In the genomic region with DNA sequence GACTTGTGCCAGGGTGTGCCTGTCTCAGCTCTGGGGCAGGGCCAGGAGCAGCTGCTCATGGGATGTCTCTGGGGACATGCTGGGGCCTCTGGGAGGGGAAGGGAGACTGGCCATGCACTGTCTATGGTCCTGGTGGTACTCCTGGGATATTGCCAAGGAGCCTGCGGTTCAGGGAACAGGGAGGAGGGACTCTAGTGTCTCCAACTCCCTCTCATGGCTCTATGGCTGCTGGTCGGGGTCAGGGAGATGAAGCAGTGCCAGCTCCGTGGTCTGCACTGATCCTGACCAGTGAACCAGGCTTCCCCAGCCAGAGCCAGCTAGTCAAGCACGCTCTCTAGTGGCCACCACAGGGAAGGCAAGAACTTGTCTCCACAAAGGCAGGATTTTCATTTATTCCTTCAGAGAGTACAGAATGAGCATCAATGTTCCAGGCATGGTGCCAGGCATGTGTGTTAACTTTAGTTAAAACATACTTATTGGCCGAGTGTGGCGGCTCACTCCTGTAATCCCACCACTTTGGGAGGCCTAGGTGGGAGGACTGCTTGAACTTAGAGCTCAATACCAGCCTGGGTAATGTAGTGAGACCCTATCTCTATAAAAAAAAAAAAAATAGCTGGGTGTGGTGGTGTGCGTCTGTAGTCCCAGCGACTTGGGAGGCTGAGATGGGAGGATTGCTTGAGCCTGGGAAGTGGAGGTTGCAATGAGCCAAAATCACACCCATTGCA, we compare ENCODE assay signal across 8 cellular contexts. TPM values are rescaled to one million over a fixed set of nuclear protein-coding genes. Genes with fewer than 3 reads are reported as not detected.
DNase-seq lines count a peak whose midpoint lies in the region; ATAC-seq and TF ChIP-seq lines count a peak whose summit lies in the region.

No MANE protein-coding gene starts in this region.

- H3K27me3 ChIP-seq in PC-9 (ENCODE audit: insufficient read depth, low read depth) (no peaks in the 10 kb centered on the region), suprapubic skin (no peaks in the 10 kb centered on the region)

- peaks cover 0 to 11% (median 4%) of the 10 kb centered on the region in 5 donors for H3K27me3 Mint-ChIP-seq in naive thymus-derived CD8-positive, alpha-beta T cell

- H3K9me3 ChIP-seq in PC-9 (ENCODE audit: insufficient read depth, low read depth) (no peaks in the 10 kb centered on the region), suprapubic skin (no peaks in the 10 kb centered on the region)

- TF ChIP-seq POLR2A in suprapubic skin (IDR thresholded peaks at IDR 0.05): no peak

- H3K9me3 Mint-ChIP-seq in naive thymus-derived CD8-positive, alpha-beta T cell: no peaks in the 10 kb centered on the region

- H3K27ac ChIP-seq in PC-9 (no peak overlapping the region), suprapubic skin (no peak overlapping the region)

- WGBS in suprapubic skin: 11% methylated on average over 5 of the region's 8 CpGs

- TF ChIP-seq EP300 in suprapubic skin (IDR thresholded peaks at IDR 0.05): no peak

- H3K4me1 Mint-ChIP-seq in naive thymus-derived CD8-positive, alpha-beta T cell: peaks cover 0 to 4% (median 0%) of the 10 kb centered on the region in 4 donors

- no peaks in the 10 kb centered on the region for H3K36me3 Mint-ChIP-seq in naive thymus-derived CD8-positive, alpha-beta T cell

- H3K4me3 ChIP-seq in PC-9 (no peak overlapping the region), suprapubic skin (no peak overlapping the region)

- H2AFZ ChIP-seq in PC-9: no peak overlapping the region

- H3K4me2 ChIP-seq in PC-9: peak overlapping the region; percentile 26; the same call in 1 of the 2 replicates

- intact Hi-C loops in PC-9 (cut with micrococcal nuclease; ENCODE audit: unreplicated experiment): loop anchor here (1.0 to 2.0 kb wide), 4 partner anchors 48 to 150 kb away; no protein-coding TSS in a partner anchor

- H3F3A ChIP-seq in PC-9 (ENCODE audit: insufficient read depth, low read depth): peaks cover 4% of the 10 kb centered on the region; the same call in 1 of the 2 replicates

- BruUV-seq in PC-9 (replicated peaks; lab: Mats Ljungman, UMichigan): no TSS peak

- CTCF ChIA-PET in PC-9 (lab: Charles Lee): interaction anchor here (0.6 to 3.6 kb wide), 15 partner anchors 27 to 1613 kb away, joined by 3 to 30 read pairs (median 5); no protein-coding TSS in a partner anchor

- H3K9me2 ChIP-seq in PC-9 (ENCODE audit: insufficient read depth): no peaks in the 10 kb centered on the region

- no peaks in the 10 kb centered on the region for H3K79me2 ChIP-seq in PC-9 (ENCODE audit: low read depth)

- DNase-seq in DMS153 treated with DMSO at 0.1 percent for 48 hours (lab: John Stamatoyannopoulos, UW; ENCODE audit: unreplicated experiment) (peak; percentile 76), PC-9 (peak; percentile 61 to 77), activated T-cell treated with anti-CD3 and anti-CD28 coated beads for 48 hours (ENCODE audit: low read depth) (peak; percentile 51), suprapubic skin (ENCODE audit: low spot score in 2 of 2) (peak; percentile 95 to 96)
- peak in 9 of 10 donors; percentile 35 to 75 (median 56) for DNase-seq in naive thymus-derived CD8-positive, alpha-beta T cell

- ATAC-seq in esophagus mucosa: peak; percentile 84
- peak; percentile 78 to 89 for ATAC-seq in naive thymus-derived CD8-positive, alpha-beta T cell
- no peak for ATAC-seq in GM19328 (IDR thresholded peaks at IDR 0.05; ENCODE audit: unreplicated experiment)

- no peaks in the 10 kb centered on the region for H3K36me3 ChIP-seq in PC-9 (ENCODE audit: low read depth)
- H3K36me3 ChIP-seq in suprapubic skin: no peaks in the 10 kb centered on the region

- H4K20me1 ChIP-seq in PC-9 (ENCODE audit: insufficient read depth): no peaks in the 10 kb centered on the region

- H3K27ac Mint-ChIP-seq in naive thymus-derived CD8-positive, alpha-beta T cell: peak overlapping the region in 4 of 10 donors; percentile 16 to 62 (median 36)

- H3K4me1 ChIP-seq in PC-9 (replicated peaks; ENCODE audit: insufficient read depth) (peaks cover 23% of the 10 kb centered on the region), suprapubic skin (peaks cover 27% of the 10 kb centered on the region)

- POLR2A ChIA-PET in PC-9 (lab: Charles Lee; ENCODE audit: unreplicated experiment): interaction anchor here (0.7 kb wide), 1 partner anchor 18 kb away, joined by 6 read pairs; no protein-coding TSS in a partner anchor
- POLR2A ChIA-PET in naive thymus-derived CD8-positive, alpha-beta T cell (lab: Charles Lee): interaction anchor here (0.8 to 2.5 kb wide), 5 partner anchors 16 to 159 kb away, joined by 3 to 13 read pairs (median 3); partner anchors contain the start of gene FTH1

- no peak overlapping the region for H3K4me3 Mint-ChIP-seq in naive thymus-derived CD8-positive, alpha-beta T cell

- peak; percentile 91 for TF ChIP-seq CTCF in LNCAP (IDR thresholded peaks at IDR 0.05)
- peak; percentile 95 for TF ChIP-seq CTCF in PC-9 (conservative IDR thresholded peaks at IDR 0.05)
- TF ChIP-seq CTCF in suprapubic skin (IDR thresholded peaks at IDR 0.05): peak; percentile 89 to 91

RNA-seq across cellular contexts. Expression of gene BEST1, which starts 2.5 kb away (rescaled TPM):
- total RNA-seq in PC-9 (2021) (0.81 and 1.2 TPM in 2 replicates), esophagus mucosa (0.44 TPM), suprapubic skin (1 to 10 TPM; 1.5 to 4.1 (median 2.5) TPM)
- total RNA-seq in naive thymus-derived CD8-positive, alpha-beta T cell: under 1 TPM in 1 of 2 experiments, not detected in 1; 0.08 TPM
- polyA plus RNA-seq in naive thymus-derived CD8-positive, alpha-beta T cell: 1 to 10 TPM in 1 of 3 donors, under 1 TPM in 2; 0.43 to 1.0 (median 0.66) TPM

RNA-seq across cellular contexts. Expression of gene FTH1, which starts 19.8 kb away (rescaled TPM):
- total RNA-seq in PC-9 (2021): 6,804 and 8,986 TPM in 2 replicates
- total RNA-seq in esophagus mucosa: 911 TPM
- total RNA-seq in naive thymus-derived CD8-positive, alpha-beta T cell: 100 to 1,000 TPM; 571 to 598 TPM
- polyA plus RNA-seq in naive thymus-derived CD8-positive, alpha-beta T cell: 1,000 to 10,000 TPM; 1,933 to 2,491 (median 2,221) TPM
- total RNA-seq in suprapubic skin: 1,000 to 10,000 TPM in 2 of 4 donors, 100 to 1,000 TPM in 2; 578 to 1,480 (median 967) TPM

RNA-seq across cellular contexts. Expression of gene RAB3IL1, which starts 30.3 kb away (rescaled TPM):
- total RNA-seq in PC-9 (2021) (4.4 and 10.4 TPM in 2 replicates), esophagus mucosa (0.88 TPM), suprapubic skin (1 to 10 TPM; 2.6 to 8.9 (median 5.4) TPM)
- under 1 TPM; 0.23 to 0.82 TPM for total RNA-seq in naive thymus-derived CD8-positive, alpha-beta T cell
- not detected for polyA plus RNA-seq in naive thymus-derived CD8-positive, alpha-beta T cell

RNA-seq across cellular contexts. Expression of gene FADS3, which starts 56.3 kb away (rescaled TPM):
- 74.0 and 75.5 TPM in 2 replicates for total RNA-seq in PC-9 (2021)
- 3.0 TPM for total RNA-seq in esophagus mucosa
- 1 to 10 TPM; 5.1 to 5.7 TPM for total RNA-seq in naive thymus-derived CD8-positive, alpha-beta T cell
- 1 to 10 TPM in 2 of 3 donors, under 1 TPM in 1; 0.33 to 1.5 (median 1.2) TPM for polyA plus RNA-seq in naive thymus-derived CD8-positive, alpha-beta T cell
- total RNA-seq in suprapubic skin: 10 to 100 TPM; 12.7 to 24.7 (median 17.9) TPM
